8 cellular contexts compared by ENCODE assay signal in genomic region chr4:98446499-98447375, GRCh38.
DNase-seq lines count a peak whose midpoint lies in the region; ATAC-seq and TF ChIP-seq lines count a peak whose summit lies in the region.

No MANE protein-coding gene starts in this region.

- BruUV-seq in Calu3 (replicated peaks; lab: Mats Ljungman, UMichigan): no TSS peak

- H3K36me3 ChIP-seq in left ventricle myocardium inferior (peaks cover 16% of the 10 kb centered on the region), SK-N-SH (replicated peaks in 1 of 2; ENCODE audit: control insufficient read depth in 1 of 2, insufficient read depth in 2 of 2, low read length in 1 of 2) (peaks cover 15 to 17% of the 10 kb centered on the region in 2 experiments)

- H3K9me2 ChIP-seq in SK-N-SH: no peaks in the 10 kb centered on the region

- H2AFZ ChIP-seq in SK-N-SH (ENCODE audit: low read depth): no peak overlapping the region

- no peaks in the 10 kb centered on the region for H3K27me3 Mint-ChIP-seq in activated CD4-positive, alpha-beta T cell treated with anti-CD3 and anti-CD28 coated beads, Interleukin-2, amount 10 ng/mL, durations not matched to agents 24 days and 14 days
- H3K27me3 Mint-ChIP-seq in Calu3 (ENCODE audit: unreplicated experiment): no peaks in the 10 kb centered on the region

- peaks cover 35% of the 10 kb centered on the region for H3K36me3 Mint-ChIP-seq in activated CD4-positive, alpha-beta T cell treated with anti-CD3 and anti-CD28 coated beads, Interleukin-2, amount 10 ng/mL, durations not matched to agents 24 days and 14 days (ENCODE audit: low read depth)
- no peaks in the 10 kb centered on the region for H3K36me3 Mint-ChIP-seq in Calu3 (ENCODE audit: insufficient read depth, unreplicated experiment)

- DNase-seq in left cardiac atrium (no peak), left ventricle myocardium inferior (no peak), epithelial cell of proximal tubule (ENCODE audit: low read depth) (peak; percentile 43), Calu3 (no peak), SK-N-SH (no peak)
- DNase-seq in activated CD4-positive, alpha-beta T cell treated with anti-CD3 and anti-CD28 coated beads, Interleukin-2, amount 10 ng/mL, durations not matched to agents 24 days and 14 days: peak; percentile 87
- DNase-seq in stimulated activated CD4-positive, alpha-beta T cell treated with anti-CD3 and anti-CD28 coated beads, Interleukin-4, amount 100 ng/mL, for 24 hours: peak; percentile 55

- CTCF ChIA-PET in Calu3 (lab: Charles Lee) (no interaction called here), SK-N-SH (lab: Yijun Ruan, JAX) (interaction anchor here (0.7 kb wide), 1 partner anchor 287 kb away, joined by 3 read pairs; no protein-coding TSS in a partner anchor)

- peak overlapping the region; percentile 96 for H3K27ac Mint-ChIP-seq in activated CD4-positive, alpha-beta T cell treated with anti-CD3 and anti-CD28 coated beads, Interleukin-2, amount 10 ng/mL, durations not matched to agents 24 days and 14 days
- H3K27ac Mint-ChIP-seq in Calu3 (ENCODE audit: unreplicated experiment): no peak overlapping the region

- peaks cover 39% of the 10 kb centered on the region for H3K4me1 Mint-ChIP-seq in activated CD4-positive, alpha-beta T cell treated with anti-CD3 and anti-CD28 coated beads, Interleukin-2, amount 10 ng/mL, durations not matched to agents 24 days and 14 days
- H3K4me1 Mint-ChIP-seq in Calu3 (ENCODE audit: low read depth, unreplicated experiment): no peaks in the 10 kb centered on the region

- H3K4me3 ChIP-seq in left ventricle myocardium inferior (no peak overlapping the region), epithelial cell of proximal tubule (ENCODE audit: low read depth, low read length) (no peak overlapping the region), SK-N-SH (ENCODE audit: low read depth in 2 of 2, low read length in 1 of 2) (no peak overlapping the region)

- H3K9me3 ChIP-seq in left ventricle myocardium inferior (replicated peaks): no peaks in the 10 kb centered on the region
- no peaks in the 10 kb centered on the region for H3K9me3 ChIP-seq in SK-N-SH

- 93% methylated on average over 10 of the region's 10 CpGs for WGBS in SK-N-SH (ENCODE audit: low lambda C conversion rate)

- no peak for TF ChIP-seq EP300 in SK-N-SH (IDR thresholded peaks at IDR 0.05; ENCODE audit: borderline replicate concordance in 1 of 2, low read depth in 1 of 2, low read length in 1 of 2)

- ATAC-seq in left cardiac atrium (peak; percentile 60 to 81), HG03469 (IDR thresholded peaks at IDR 0.05; ENCODE audit: unreplicated experiment) (peak; percentile 75)

- no peaks in the 10 kb centered on the region for H4K20me1 ChIP-seq in SK-N-SH (ENCODE audit: insufficient read depth)

- intact Hi-C loops in left cardiac atrium (cut with DNase I) (no loop called here), left ventricle myocardium inferior (cut with micrococcal nuclease) (no loop called here), Calu3 (cut with micrococcal nuclease; ENCODE audit: unreplicated experiment) (no loop called here)
- intact Hi-C loops in activated CD4-positive, alpha-beta T cell treated with anti-CD3 and anti-CD28 coated beads, Interleukin-2, amount 10 ng/mL, durations not matched to agents 24 days and 14 days (cut with micrococcal nuclease): loop anchor here (1.0 to 10.0 kb wide), 6 partner anchors 20 to 302 kb away; partner anchors contain the start of gene STPG2

- no peaks in the 10 kb centered on the region for H3F3A ChIP-seq in SK-N-SH (replicated peaks; ENCODE audit: insufficient read depth)

- no peak for TF ChIP-seq CTCF in left ventricle myocardium inferior (IDR thresholded peaks at IDR 0.05; ENCODE audit: borderline replicate concordance)
- no peak for TF ChIP-seq CTCF in epithelial cell of proximal tubule (conservative IDR thresholded peaks at IDR 0.05; ENCODE audit: low read depth, low read length)
- no peak for TF ChIP-seq CTCF in Calu3 (IDR thresholded peaks at IDR 0.05; ENCODE audit: unreplicated experiment)
- TF ChIP-seq CTCF in SK-N-SH (IDR thresholded peaks at IDR 0.05): no peak

- no peaks in the 10 kb centered on the region for H3K79me2 ChIP-seq in SK-N-SH (ENCODE audit: insufficient read depth)

- H3K9ac ChIP-seq in SK-N-SH: no peak overlapping the region

- POLR2A ChIA-PET in SK-N-SH (lab: Yijun Ruan, JAX): no interaction called here

- TF ChIP-seq RAD21 in SK-N-SH (IDR thresholded peaks at IDR 0.05; ENCODE audit: low read length): no peak

- H3K27me3 ChIP-seq in left ventricle myocardium inferior (ENCODE audit: low read depth): no peaks in the 10 kb centered on the region
- H3K27me3 ChIP-seq in SK-N-SH (ENCODE audit: insufficient read depth): no peaks in the 10 kb centered on the region

- H3K27ac ChIP-seq in left ventricle myocardium inferior (replicated peaks) (no peak overlapping the region), SK-N-SH (ENCODE audit: low read depth in 2 of 2, low read length in 1 of 2) (no peak overlapping the region)

- H3K4me1 ChIP-seq in left ventricle myocardium inferior (no peaks in the 10 kb centered on the region), SK-N-SH (ENCODE audit: control insufficient read depth in 1 of 2, insufficient read depth in 2 of 2, low read depth in 1 of 2, low read length in 1 of 2) (peaks cover 0 to 6% of the 10 kb centered on the region in 2 experiments; a peak in 1 of 4 replicates)

- no peak overlapping the region for H3K4me2 ChIP-seq in SK-N-SH

- no peaks in the 10 kb centered on the region for H3K9me3 Mint-ChIP-seq in activated CD4-positive, alpha-beta T cell treated with anti-CD3 and anti-CD28 coated beads, Interleukin-2, amount 10 ng/mL, durations not matched to agents 24 days and 14 days
- no peaks in the 10 kb centered on the region for H3K9me3 Mint-ChIP-seq in Calu3 (ENCODE audit: low read depth, unreplicated experiment)

- H3K4me3 Mint-ChIP-seq in activated CD4-positive, alpha-beta T cell treated with anti-CD3 and anti-CD28 coated beads, Interleukin-2, amount 10 ng/mL, durations not matched to agents 24 days and 14 days: peak overlapping the region; percentile 78
- H3K4me3 Mint-ChIP-seq in Calu3 (ENCODE audit: low read depth, unreplicated experiment): no peak overlapping the region

TF ChIP-seq in SK-N-SH, 30 proteins besides CTCF, POLR2A, EP300 and RAD21 (continues in another document):
- TF ChIP-seq NRF1 (IDR thresholded peaks at IDR 0.05; ENCODE audit: low read depth, low read length) (no peak), ELF1 (IDR thresholded peaks at IDR 0.05) (no peak), RXRA (IDR thresholded peaks at IDR 0.05; ENCODE audit: borderline replicate concordance, low read depth) (no peak), MXI1 (IDR thresholded peaks at IDR 0.05; ENCODE audit: low read depth, low read length) (no peak), USF1 (IDR thresholded peaks at IDR 0.05; ENCODE audit: borderline replicate concordance, low read depth) (no peak), IRF3 (IDR thresholded peaks at IDR 0.05; ENCODE audit: low read depth, low read length) (no peak), SMC3 (IDR thresholded peaks at IDR 0.05; ENCODE audit: low read depth, low read length) (no peak), FOXJ3 (CRISPR knock-in tag; IDR thresholded peaks at IDR 0.05) (no peak), FOXM1 (IDR thresholded peaks at IDR 0.05; ENCODE audit: low read depth) (no peak), RCOR1 (IDR thresholded peaks at IDR 0.05; ENCODE audit: low read length) (no peak), MEF2A (IDR thresholded peaks at IDR 0.05; ENCODE audit: borderline replicate concordance, low read depth) (no peak), ZBTB33 (IDR thresholded peaks at IDR 0.05; ENCODE audit: borderline replicate concordance, low read depth) (no peak)

Comparison
In these comparisons a context has a peak if more than half of its experiments do, and no peak if none do; other contexts are left out.
1. DNase-seq: peak in activated CD4-positive, alpha-beta T cell treated with anti-CD3 and anti-CD28 coated beads, Interleukin-2, amount 10 ng/mL, durations not matched to agents 24 days and 14 days (single experiment), epithelial cell of proximal tubule (single experiment) and stimulated activated CD4-positive, alpha-beta T cell treated with anti-CD3 and anti-CD28 coated beads, Interleukin-4, amount 100 ng/mL, for 24 hours (single experiment); none in left cardiac atrium (single experiment), left ventricle myocardium inferior (single experiment), Calu3 (single experiment) and SK-N-SH (single experiment).